In the genomic region with DNA sequence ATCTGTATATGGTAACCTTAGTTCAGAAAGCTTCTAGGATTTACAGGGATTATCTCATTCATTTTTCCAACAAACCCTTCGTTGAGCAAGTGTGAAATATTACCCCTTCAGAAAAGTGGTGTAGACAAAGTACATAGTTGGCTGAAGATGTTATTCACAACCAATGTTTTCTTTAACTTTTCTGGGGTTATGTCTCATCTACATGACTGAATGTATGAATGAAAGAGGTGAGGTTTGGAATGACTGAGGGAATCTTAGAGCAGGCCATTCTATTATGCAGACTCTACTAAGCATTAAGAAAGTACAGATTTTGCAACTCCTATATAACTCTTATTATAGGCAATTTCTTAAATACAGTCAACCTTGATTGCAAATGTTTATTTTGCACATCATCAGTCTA, we compare ENCODE assay signal across 20 cellular contexts.
"Had no signal": no experiment of that assay in that cellular context is flagged by ENCODE, and none has a peak within 500 bp of the region (broad histone marks: within the 10 kb centered on the region; RNA-seq: fewer than 3 reads in every experiment).

No MANE protein-coding gene starts in this region.

- H3K36me3 ChIP-seq: colonic mucosa, esophagus muscularis mucosa, left ventricle myocardium inferior, neural progenitor cell, prostate gland, upper lobe of left lung had no signal

- DNase-seq: activated CD4-positive, alpha-beta memory T cell treated with anti-CD3 and anti-CD28 coated beads, Interleukin-2, amount 10 ng/mL, durations not matched to agents 7 days and 5 days; activated CD4-positive, alpha-beta T cell treated with anti-CD3 and anti-CD28 coated beads for 48 hours; activated CD4-positive, CD25-positive, alpha-beta regulatory T cell; activated CD8-positive, alpha-beta memory T cell treated with anti-CD3 and anti-CD28 coated beads, Interleukin-2, amount 10 ng/mL, durations not matched to agents 7 days and 5 days; central memory CD4-positive, alpha-beta T cell; colonic mucosa; hypothalamus; kidney; left ventricle myocardium inferior; naive B cell; right cardiac atrium; stimulated activated CD4-positive, alpha-beta T cell treated with anti-CD3 and anti-CD28 coated beads, Interleukin-4, amount 100 ng/mL, for 1 hour; stimulated activated naive CD8-positive, alpha-beta T cell treated with anti-CD3 and anti-CD28 coated beads, Interleukin-15, amount 100 ng/mL, for 72 hours; T-helper 1 cell; T1000; upper lobe of left lung had no signal

- H2AFZ ChIP-seq: neural progenitor cell had no signal

- H3K9ac ChIP-seq: neural progenitor cell had no signal

- H3K27me3 ChIP-seq: colonic mucosa, esophagus muscularis mucosa, neural progenitor cell, upper lobe of left lung had no signal

- H3K4me3 ChIP-seq: colonic mucosa, esophagus muscularis mucosa, left ventricle myocardium inferior, neural progenitor cell, prostate gland, SK-N-MC, upper lobe of left lung had no signal

- H3K27ac ChIP-seq: colonic mucosa, esophagus muscularis mucosa, left ventricle myocardium inferior, neural progenitor cell, prostate gland, SK-N-MC, upper lobe of left lung had no signal

- H3K4me2 ChIP-seq: neural progenitor cell had no signal

- H3K4me1 ChIP-seq: colonic mucosa, esophagus muscularis mucosa, neural progenitor cell, prostate gland, upper lobe of left lung had no signal

- H3K9me3 ChIP-seq: colonic mucosa, esophagus muscularis mucosa, left ventricle myocardium inferior, prostate gland, upper lobe of left lung had no signal
